1 cellular context compared by ENCODE assay signal in the genomic region with DNA sequence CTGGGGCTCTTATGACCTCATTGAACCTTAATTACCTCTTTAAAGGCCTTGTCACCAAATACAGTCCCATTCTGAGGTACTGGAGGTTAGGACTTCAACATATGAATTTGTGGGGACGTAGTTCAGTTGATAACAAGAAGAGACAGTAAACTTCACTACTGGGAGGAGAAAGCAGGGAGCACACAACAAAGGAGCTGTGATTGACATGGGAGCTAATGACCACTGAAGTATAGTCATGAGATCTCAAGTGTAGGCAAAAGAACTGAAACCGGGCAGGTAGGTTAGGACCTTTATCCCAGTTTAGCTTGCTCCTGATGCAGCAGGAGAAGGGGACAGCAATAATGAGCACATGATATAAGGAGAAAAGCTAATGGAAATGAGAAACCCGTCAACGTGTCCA.
TF ChIP-seq lines count a peak whose summit lies in the region.

No MANE protein-coding gene starts in this region.

TF ChIP-seq in GM23338, 12 proteins besides CTCF, POLR2A, EP300 and RAD21 (continued from another document):
- TF ChIP-seq, protein P1, sequence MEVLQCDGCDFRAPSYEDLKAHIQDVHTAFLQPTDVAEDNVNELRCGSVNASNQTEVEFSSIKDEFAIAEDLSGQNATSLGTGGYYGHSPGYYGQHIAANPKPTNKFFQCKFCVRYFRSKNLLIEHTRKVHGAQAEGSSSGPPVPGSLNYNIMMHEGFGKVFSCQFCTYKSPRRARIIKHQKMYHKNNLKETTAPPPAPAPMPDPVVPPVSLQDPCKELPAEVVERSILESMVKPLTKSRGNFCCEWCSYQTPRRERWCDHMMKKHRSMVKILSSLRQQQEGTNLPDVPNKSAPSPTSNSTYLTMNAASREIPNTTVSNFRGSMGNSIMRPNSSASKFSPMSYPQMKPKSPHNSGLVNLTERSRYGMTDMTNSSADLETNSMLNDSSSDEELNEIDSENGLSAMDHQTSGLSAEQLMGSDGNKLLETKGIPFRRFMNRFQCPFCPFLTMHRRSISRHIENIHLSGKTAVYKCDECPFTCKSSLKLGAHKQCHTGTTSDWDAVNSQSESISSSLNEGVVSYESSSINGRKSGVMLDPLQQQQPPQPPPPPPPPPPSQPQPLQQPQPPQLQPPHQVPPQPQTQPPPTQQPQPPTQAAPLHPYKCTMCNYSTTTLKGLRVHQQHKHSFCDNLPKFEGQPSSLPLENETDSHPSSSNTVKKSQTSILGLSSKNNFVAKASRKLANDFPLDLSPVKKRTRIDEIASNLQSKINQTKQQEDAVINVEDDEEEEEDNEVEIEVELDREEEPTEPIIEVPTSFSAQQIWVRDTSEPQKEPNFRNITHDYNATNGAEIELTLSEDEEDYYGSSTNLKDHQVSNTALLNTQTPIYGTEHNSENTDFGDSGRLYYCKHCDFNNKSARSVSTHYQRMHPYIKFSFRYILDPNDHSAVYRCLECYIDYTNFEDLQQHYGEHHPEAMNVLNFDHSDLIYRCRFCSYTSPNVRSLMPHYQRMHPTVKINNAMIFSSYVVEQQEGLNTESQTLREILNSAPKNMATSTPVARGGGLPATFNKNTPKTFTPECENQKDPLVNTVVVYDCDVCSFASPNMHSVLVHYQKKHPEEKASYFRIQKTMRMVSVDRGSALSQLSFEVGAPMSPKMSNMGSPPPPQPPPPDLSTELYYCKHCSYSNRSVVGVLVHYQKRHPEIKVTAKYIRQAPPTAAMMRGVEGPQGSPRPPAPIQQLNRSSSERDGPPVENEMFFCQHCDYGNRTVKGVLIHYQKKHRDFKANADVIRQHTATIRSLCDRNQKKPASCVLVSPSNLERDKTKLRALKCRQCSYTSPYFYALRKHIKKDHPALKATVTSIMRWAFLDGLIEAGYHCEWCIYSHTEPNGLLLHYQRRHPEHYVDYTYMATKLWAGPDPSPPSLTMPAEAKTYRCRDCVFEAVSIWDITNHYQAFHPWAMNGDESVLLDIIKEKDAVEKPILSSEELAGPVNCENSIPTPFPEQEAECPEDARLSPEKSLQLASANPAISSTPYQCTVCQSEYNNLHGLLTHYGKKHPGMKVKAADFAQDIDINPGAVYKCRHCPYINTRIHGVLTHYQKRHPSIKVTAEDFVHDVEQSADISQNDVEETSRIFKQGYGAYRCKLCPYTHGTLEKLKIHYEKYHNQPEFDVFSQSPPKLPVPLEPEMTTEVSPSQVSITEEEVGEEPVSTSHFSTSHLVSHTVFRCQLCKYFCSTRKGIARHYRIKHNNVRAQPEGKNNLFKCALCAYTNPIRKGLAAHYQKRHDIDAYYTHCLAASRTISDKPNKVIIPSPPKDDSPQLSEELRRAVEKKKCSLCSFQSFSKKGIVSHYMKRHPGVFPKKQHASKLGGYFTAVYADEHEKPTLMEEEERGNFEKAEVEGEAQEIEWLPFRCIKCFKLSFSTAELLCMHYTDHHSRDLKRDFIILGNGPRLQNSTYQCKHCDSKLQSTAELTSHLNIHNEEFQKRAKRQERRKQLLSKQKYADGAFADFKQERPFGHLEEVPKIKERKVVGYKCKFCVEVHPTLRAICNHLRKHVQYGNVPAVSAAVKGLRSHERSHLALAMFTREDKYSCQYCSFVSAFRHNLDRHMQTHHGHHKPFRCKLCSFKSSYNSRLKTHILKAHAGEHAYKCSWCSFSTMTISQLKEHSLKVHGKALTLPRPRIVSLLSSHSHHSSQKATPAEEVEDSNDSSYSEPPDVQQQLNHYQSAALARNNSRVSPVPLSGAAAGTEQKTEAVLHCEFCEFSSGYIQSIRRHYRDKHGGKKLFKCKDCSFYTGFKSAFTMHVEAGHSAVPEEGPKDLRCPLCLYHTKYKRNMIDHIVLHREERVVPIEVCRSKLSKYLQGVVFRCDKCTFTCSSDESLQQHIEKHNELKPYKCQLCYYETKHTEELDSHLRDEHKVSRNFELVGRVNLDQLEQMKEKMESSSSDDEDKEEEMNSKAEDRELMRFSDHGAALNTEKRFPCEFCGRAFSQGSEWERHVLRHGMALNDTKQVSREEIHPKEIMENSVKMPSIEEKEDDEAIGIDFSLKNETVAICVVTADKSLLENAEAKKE (CRISPR knock-in tag; IDR thresholded peaks at IDR 0.05) = no peak
- TF ChIP-seq NANOG (IDR thresholded peaks at IDR 0.05; ENCODE audit: borderline replicate concordance) (no peak), ZNF331 (CRISPR knock-in tag; IDR thresholded peaks at IDR 0.05; ENCODE audit: low read depth) (no peak), JUNB (IDR thresholded peaks at IDR 0.05; ENCODE audit: unreplicated experiment) (no peak), STAT1 (IDR thresholded peaks at IDR 0.05; ENCODE audit: unreplicated experiment) (no peak), EZH2phosphoT487 (IDR thresholded peaks at IDR 0.05; ENCODE audit: unreplicated experiment) (no peak), EZH2 (IDR thresholded peaks at IDR 0.05; ENCODE audit: low read depth, unreplicated experiment) (no peak), CREB1 (CRISPR knock-in tag; IDR thresholded peaks at IDR 0.05; ENCODE audit: low read depth) (no peak)
- TF ChIP-seq, protein P2, sequence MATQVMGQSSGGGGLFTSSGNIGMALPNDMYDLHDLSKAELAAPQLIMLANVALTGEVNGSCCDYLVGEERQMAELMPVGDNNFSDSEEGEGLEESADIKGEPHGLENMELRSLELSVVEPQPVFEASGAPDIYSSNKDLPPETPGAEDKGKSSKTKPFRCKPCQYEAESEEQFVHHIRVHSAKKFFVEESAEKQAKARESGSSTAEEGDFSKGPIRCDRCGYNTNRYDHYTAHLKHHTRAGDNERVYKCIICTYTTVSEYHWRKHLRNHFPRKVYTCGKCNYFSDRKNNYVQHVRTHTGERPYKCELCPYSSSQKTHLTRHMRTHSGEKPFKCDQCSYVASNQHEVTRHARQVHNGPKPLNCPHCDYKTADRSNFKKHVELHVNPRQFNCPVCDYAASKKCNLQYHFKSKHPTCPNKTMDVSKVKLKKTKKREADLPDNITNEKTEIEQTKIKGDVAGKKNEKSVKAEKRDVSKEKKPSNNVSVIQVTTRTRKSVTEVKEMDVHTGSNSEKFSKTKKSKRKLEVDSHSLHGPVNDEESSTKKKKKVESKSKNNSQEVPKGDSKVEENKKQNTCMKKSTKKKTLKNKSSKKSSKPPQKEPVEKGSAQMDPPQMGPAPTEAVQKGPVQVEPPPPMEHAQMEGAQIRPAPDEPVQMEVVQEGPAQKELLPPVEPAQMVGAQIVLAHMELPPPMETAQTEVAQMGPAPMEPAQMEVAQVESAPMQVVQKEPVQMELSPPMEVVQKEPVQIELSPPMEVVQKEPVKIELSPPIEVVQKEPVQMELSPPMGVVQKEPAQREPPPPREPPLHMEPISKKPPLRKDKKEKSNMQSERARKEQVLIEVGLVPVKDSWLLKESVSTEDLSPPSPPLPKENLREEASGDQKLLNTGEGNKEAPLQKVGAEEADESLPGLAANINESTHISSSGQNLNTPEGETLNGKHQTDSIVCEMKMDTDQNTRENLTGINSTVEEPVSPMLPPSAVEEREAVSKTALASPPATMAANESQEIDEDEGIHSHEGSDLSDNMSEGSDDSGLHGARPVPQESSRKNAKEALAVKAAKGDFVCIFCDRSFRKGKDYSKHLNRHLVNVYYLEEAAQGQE (IDR thresholded peaks at IDR 0.05; ENCODE audit: unreplicated experiment) = no peak
